In the genomic region with DNA sequence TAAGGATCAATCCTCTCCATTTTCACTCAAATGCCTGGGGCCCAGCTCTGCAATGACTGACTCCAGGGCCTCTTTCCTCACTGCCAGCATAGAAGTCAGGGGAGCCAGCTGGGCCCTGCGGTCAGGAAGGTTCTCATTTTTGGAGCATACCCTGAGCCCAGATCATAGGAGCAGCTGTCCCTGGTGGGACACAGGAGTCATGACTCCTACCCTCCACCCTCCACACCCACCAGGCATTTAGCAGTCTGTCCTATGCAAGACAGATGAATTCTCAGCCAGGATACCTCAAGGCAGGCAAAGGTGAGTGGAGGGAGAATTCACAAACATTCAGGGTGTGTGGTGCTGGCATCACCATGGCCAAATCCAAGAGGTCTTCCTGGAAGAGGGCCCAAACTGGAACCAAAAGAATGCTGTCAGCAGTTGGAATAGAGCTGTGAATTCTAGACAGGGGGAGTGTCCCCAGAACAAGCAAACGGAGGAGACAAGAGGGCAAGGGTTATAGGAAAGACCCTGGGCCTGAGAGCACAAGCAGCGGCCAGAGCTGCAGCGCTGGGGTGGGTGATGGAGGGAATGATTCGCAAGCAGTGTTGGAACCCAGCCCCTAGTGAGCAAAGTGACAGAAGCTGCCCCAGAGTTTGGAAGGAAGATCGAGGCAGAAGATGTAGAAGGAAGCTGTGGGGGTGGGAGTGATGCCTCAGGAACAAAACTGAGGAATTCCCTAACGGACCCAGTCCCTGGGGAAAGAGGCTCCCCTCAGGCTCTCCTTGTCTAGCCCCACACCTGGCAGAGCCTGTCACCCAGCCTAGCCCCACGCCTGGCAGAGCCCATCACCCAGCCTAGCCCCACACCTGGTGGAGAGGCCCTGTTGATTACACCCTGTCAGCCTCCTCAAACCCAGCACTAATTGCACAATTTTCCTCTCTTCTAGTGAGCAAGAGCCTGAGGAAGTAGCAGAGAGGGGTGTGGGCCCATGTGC, we compare ENCODE assay signal across 1 cellular context.
TF ChIP-seq lines count a peak whose summit lies in the region.

No MANE protein-coding gene starts in this region.

TF ChIP-seq in endothelial cell of umbilical vein, 7 proteins besides CTCF, POLR2A, EP300 and RAD21:
- TF ChIP-seq FOS (IDR thresholded peaks at IDR 0.05; ENCODE audit: borderline replicate concordance, insufficient read depth, low read length) (no peak), GATA2 (IDR thresholded peaks at IDR 0.05; ENCODE audit: insufficient read depth, insufficient read length, low read depth, low read length) (no peak), MYC (IDR thresholded peaks at IDR 0.05; ENCODE audit: low read depth, low read length) (no peak), JUN (IDR thresholded peaks at IDR 0.05; ENCODE audit: borderline replicate concordance, insufficient read depth, insufficient read length, low read depth) (no peak)
- TF ChIP-seq, protein P1, sequence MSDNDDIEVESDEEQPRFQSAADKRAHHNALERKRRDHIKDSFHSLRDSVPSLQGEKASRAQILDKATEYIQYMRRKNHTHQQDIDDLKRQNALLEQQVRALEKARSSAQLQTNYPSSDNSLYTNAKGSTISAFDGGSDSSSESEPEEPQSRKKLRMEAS (IDR thresholded peaks at IDR 0.05; ENCODE audit: insufficient read depth, insufficient read length): no peak
